ENCODE assay signal across 10 cellular contexts in genomic region chr2:8455236-8456148, GRCh38.
DNase-seq lines count a peak whose midpoint lies in the region; ATAC-seq lines count a peak whose summit lies in the region.
"Had no signal": no experiment of that assay in that cellular context is flagged by ENCODE, and none has a peak within 500 bp of the region (broad histone marks: within the 10 kb centered on the region; RNA-seq: fewer than 3 reads in every experiment).

No MANE protein-coding gene starts in this region.

- H3K4me3 Mint-ChIP-seq in activated naive CD8-positive, alpha-beta T cell treated with anti-CD3 and anti-CD28 coated beads for 36 hours, result peak overlapping the region; percentile 35

- ATAC-seq in left lobe of liver (no peak), GM19351 (IDR thresholded peaks at IDR 0.05; ENCODE audit: unreplicated experiment) (no peak)
- peak; percentile 44 for ATAC-seq in stimulated activated naive CD8-positive, alpha-beta T cell treated with anti-CD3 and anti-CD28 coated beads, Interleukin-15, Interleukin-2, amounts not matched to agents 100 U/mL and 50 U/mL, for 24 hours

- H3K36me3 Mint-ChIP-seq in activated naive CD8-positive, alpha-beta T cell treated with anti-CD3 and anti-CD28 coated beads for 36 hours, result no peaks in the 10 kb centered on the region

- H3K4me1 Mint-ChIP-seq in activated naive CD8-positive, alpha-beta T cell treated with anti-CD3 and anti-CD28 coated beads for 36 hours, result peaks cover 17% of the 10 kb centered on the region

- DNase-seq in activated CD4-positive, CD25-positive, alpha-beta regulatory T cell treated with anti-CD3 and anti-CD28 coated beads, Interleukin-2, amount 50 U/mL, for 72 hours, result peak; percentile 36
- no peak for DNase-seq in activated CD4-positive, CD25-positive, alpha-beta regulatory T cell (lab: John Stamatoyannopoulos, UW)
- DNase-seq in activated naive CD8-positive, alpha-beta T cell treated with anti-CD3 and anti-CD28 coated beads for 36 hours, result no peak
- DNase-seq in left lobe of liver (ENCODE audit: low spot score) (peak; percentile 35), inferior parietal cortex (ENCODE audit: extremely low spot score) (no peak), NCI-H748 treated with DMSO at 0.1 percent for 48 hours (lab: John Stamatoyannopoulos, UW) (no peak)
- DNase-seq in stimulated activated naive CD8-positive, alpha-beta T cell treated with anti-CD3 and anti-CD28 coated beads, Interleukin-15, Interleukin-2, amounts not matched to agents 100 U/mL and 50 U/mL, for 24 hours, result no peak
- DNase-seq: EL, foreskin melanocyte had no signal

- H3K9me3 Mint-ChIP-seq in activated naive CD8-positive, alpha-beta T cell treated with anti-CD3 and anti-CD28 coated beads for 36 hours, result no peaks in the 10 kb centered on the region

- H3K27me3 Mint-ChIP-seq in activated naive CD8-positive, alpha-beta T cell treated with anti-CD3 and anti-CD28 coated beads for 36 hours, result peaks cover 39% of the 10 kb centered on the region

- H3K27ac Mint-ChIP-seq in activated naive CD8-positive, alpha-beta T cell treated with anti-CD3 and anti-CD28 coated beads for 36 hours, result peak overlapping the region; percentile 54

Comparison
In these comparisons a context has a peak if more than half of its experiments do, and no peak if none do; other contexts are left out.
1. DNase-seq: peak in activated CD4-positive, CD25-positive, alpha-beta regulatory T cell treated with anti-CD3 and anti-CD28 coated beads, Interleukin-2, amount 50 U/mL, for 72 hours (single experiment) and left lobe of liver (single experiment); none in activated CD4-positive, CD25-positive, alpha-beta regulatory T cell (0 of 4), activated naive CD8-positive, alpha-beta T cell treated with anti-CD3 and anti-CD28 coated beads for 36 hours (single experiment), stimulated activated naive CD8-positive, alpha-beta T cell treated with anti-CD3 and anti-CD28 coated beads, Interleukin-15, Interleukin-2, amounts not matched to agents 100 U/mL and 50 U/mL, for 24 hours (single experiment), inferior parietal cortex (single experiment) and NCI-H748 treated with DMSO at 0.1 percent for 48 hours (single experiment).